In genomic region chr4:89247951-89248350, GRCh38 we compare ENCODE assay signal across 16 cellular contexts. TPM values are rescaled to one million over a fixed set of nuclear protein-coding genes. Genes with fewer than 3 reads are reported as not detected.
DNase-seq lines count a peak whose midpoint lies in the region; ATAC-seq lines count a peak whose summit lies in the region.
"Had no signal": no experiment of that assay in that cellular context is flagged by ENCODE, and none has a peak within 500 bp of the region (broad histone marks: within the 10 kb centered on the region; RNA-seq: fewer than 3 reads in every experiment).

No MANE protein-coding gene starts in this region.

- no peaks in the 10 kb centered on the region for H3K36me3 ChIP-seq in endocrine pancreas (ENCODE audit: control insufficient read depth, insufficient read depth, low read length)

- H3K4me3 ChIP-seq in endocrine pancreas (ENCODE audit: control insufficient read depth, insufficient read depth, low read length): peak overlapping the region; percentile 15

- H3K9ac ChIP-seq in endocrine pancreas (ENCODE audit: control insufficient read depth, insufficient read depth, low read length): no peak overlapping the region

- no peaks in the 10 kb centered on the region for H3K9me3 ChIP-seq in endocrine pancreas (ENCODE audit: control insufficient read depth, low read length)

- intact Hi-C loops in left ventricle myocardium superior (cut with micrococcal nuclease): no loop called here
- intact Hi-C loops in cardiac septum (cut with DNase I): no loop called here

- H3K27me3 ChIP-seq in endocrine pancreas (ENCODE audit: control insufficient read depth, insufficient read depth, low read length): no peaks in the 10 kb centered on the region

- H3K4me1 Mint-ChIP-seq in stimulated activated effector memory CD8-positive, alpha-beta T cell treated with anti-CD3 and anti-CD28 coated beads, Interleukin-12 subunit alpha, Interleukin-12 subunit beta, amount 100 ng/mL, for 72 hours: peaks cover 59% of the 10 kb centered on the region
- H3K4me1 Mint-ChIP-seq: B cell had no signal

- DNase-seq in DMS 273 (lab: John Stamatoyannopoulos, UW; ENCODE audit: unreplicated experiment) (peak; percentile 13), DMS 273 treated with DMSO at 0.1 percent for 48 hours (lab: John Stamatoyannopoulos, UW) (no peak), left ventricle myocardium superior (peak; percentile 20), cardiac septum (ENCODE audit: low spot score) (no peak), NCI-H2107 (lab: John Stamatoyannopoulos, UW) (no peak)
- no peak for DNase-seq in stimulated activated effector memory CD8-positive, alpha-beta T cell treated with anti-CD3 and anti-CD28 coated beads, Interleukin-12 subunit alpha, Interleukin-12 subunit beta, amount 100 ng/mL, for 72 hours (ENCODE audit: low spot score in 2 of 2)
- DNase-seq: CD4-positive, CD25-positive, alpha-beta regulatory T cell; GOT3; KBM-7; NCI-H1694; NCI-H446 treated with DMSO at 0.1 percent for 48 hours; NCI-H82 had no signal

- H3K9me3 Mint-ChIP-seq in stimulated activated effector memory CD8-positive, alpha-beta T cell treated with anti-CD3 and anti-CD28 coated beads, Interleukin-12 subunit alpha, Interleukin-12 subunit beta, amount 100 ng/mL, for 72 hours: no peaks in the 10 kb centered on the region
- H3K9me3 Mint-ChIP-seq: CD4-positive, CD25-positive, alpha-beta regulatory T cell had no signal

- peak overlapping the region; percentile 45 for H3K27ac Mint-ChIP-seq in stimulated activated effector memory CD8-positive, alpha-beta T cell treated with anti-CD3 and anti-CD28 coated beads, Interleukin-12 subunit alpha, Interleukin-12 subunit beta, amount 100 ng/mL, for 72 hours
- H3K27ac Mint-ChIP-seq: B cell had no signal

- H3K36me3 Mint-ChIP-seq in stimulated activated effector memory CD8-positive, alpha-beta T cell treated with anti-CD3 and anti-CD28 coated beads, Interleukin-12 subunit alpha, Interleukin-12 subunit beta, amount 100 ng/mL, for 72 hours: peaks cover 79% of the 10 kb centered on the region

- H3K4me3 Mint-ChIP-seq in stimulated activated effector memory CD8-positive, alpha-beta T cell treated with anti-CD3 and anti-CD28 coated beads, Interleukin-12 subunit alpha, Interleukin-12 subunit beta, amount 100 ng/mL, for 72 hours: no peak overlapping the region
- H3K4me3 Mint-ChIP-seq: B cell had no signal

- ATAC-seq in left ventricle myocardium superior: no peak
- no peak for ATAC-seq in stimulated activated effector memory CD8-positive, alpha-beta T cell treated with anti-CD3 and anti-CD28 coated beads, Interleukin-12 subunit alpha, Interleukin-12 subunit beta, amount 100 ng/mL, for 72 hours
- ATAC-seq in GM21360 (IDR thresholded peaks at IDR 0.05; ENCODE audit: unreplicated experiment): no peak

- H3K4me1 ChIP-seq in endocrine pancreas (ENCODE audit: control insufficient read depth, insufficient read depth, low read length): peaks cover 41% of the 10 kb centered on the region

RNA-seq across cellular contexts. Expression of gene GPRIN3, which starts 59.6 kb away (rescaled TPM):
- total RNA-seq in left ventricle myocardium superior (7.4 TPM), cardiac septum (7.3 TPM)
- total RNA-seq: Daoy had no signal

Comparison
In these comparisons a context has a peak if more than half of its experiments do, and no peak if none do; other contexts are left out.
1. DNase-seq: peak in DMS 273 (single experiment) and left ventricle myocardium superior (single experiment); none in DMS 273 treated with DMSO at 0.1 percent for 48 hours (single experiment), cardiac septum (single experiment), stimulated activated effector memory CD8-positive, alpha-beta T cell treated with anti-CD3 and anti-CD28 coated beads, Interleukin-12 subunit alpha, Interleukin-12 subunit beta, amount 100 ng/mL, for 72 hours (0 of 2) and NCI-H2107 (single experiment).